Comparison of ENCODE assay signal across 21 cellular contexts in the genomic region with DNA sequence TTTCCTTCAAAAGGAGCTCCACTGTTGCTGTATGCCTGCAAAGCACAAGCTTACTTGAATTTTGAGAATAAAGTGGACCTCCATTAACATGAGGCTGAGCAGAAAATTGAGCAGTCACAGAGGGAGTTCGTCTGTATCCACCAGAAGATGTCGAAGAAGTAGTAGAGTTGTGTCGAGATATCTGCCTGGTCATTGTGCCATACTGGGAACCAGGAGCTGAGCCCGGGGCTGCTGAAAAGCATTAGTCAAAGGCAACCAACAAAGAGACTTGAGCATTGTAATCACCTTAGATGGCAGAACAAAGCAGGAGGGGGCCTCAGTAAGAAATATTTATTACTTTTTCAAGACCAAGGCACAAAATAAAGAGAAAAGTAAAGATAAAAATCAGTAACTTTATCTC.
DNase-seq lines count a peak whose midpoint lies in the region; ATAC-seq and TF ChIP-seq lines count a peak whose summit lies in the region.
"Had no signal": no experiment of that assay in that cellular context is flagged by ENCODE, and none has a peak within 500 bp of the region (broad histone marks: within the 10 kb centered on the region; RNA-seq: fewer than 3 reads in every experiment).

No MANE protein-coding gene starts in this region.

- CTCF ChIA-PET in WTC11 (lab: Charles Lee), result no interaction called here

- no peaks in the 10 kb centered on the region for H3K9me3 ChIP-seq in CD4-positive, CD25-positive, alpha-beta regulatory T cell (ENCODE audit: control insufficient read depth in 2 of 2, low read length in 2 of 2)
- H3K9me3 ChIP-seq: BLaER1, left ventricle myocardium inferior, tibial nerve had no signal

- H3K4me1 Mint-ChIP-seq in CD4-positive, CD25-positive, alpha-beta regulatory T cell, result peaks cover 19 to 24% (median 19%) of the 10 kb centered on the region in 4 donors
- H3K4me1 Mint-ChIP-seq in GM23338, result peaks cover 19% of the 10 kb centered on the region
- peaks cover 21% of the 10 kb centered on the region for H3K4me1 Mint-ChIP-seq in WTC11
- peaks cover 6 to 13% (median 6%) of the 10 kb centered on the region in 3 donors for H3K4me1 Mint-ChIP-seq in naive B cell
- H3K4me1 Mint-ChIP-seq in type B pancreatic cell (ENCODE audit: unreplicated experiment), result peaks cover 12% of the 10 kb centered on the region

- H3K36me3 Mint-ChIP-seq in CD4-positive, CD25-positive, alpha-beta regulatory T cell, result peaks cover 41% of the 10 kb centered on the region
- H3K36me3 Mint-ChIP-seq in GM23338 (ENCODE audit: low read depth) (no peaks in the 10 kb centered on the region), WTC11 (no peaks in the 10 kb centered on the region), naive B cell (peaks cover 0 to 8% of the 10 kb centered on the region in 2 donors), type B pancreatic cell (peaks cover 8% of the 10 kb centered on the region)

- H3K9me2 ChIP-seq in GM23338 (ENCODE audit: insufficient read depth), result no peaks in the 10 kb centered on the region

- TF ChIP-seq CTCF in GM23338 (conservative IDR thresholded peaks at IDR 0.05; ENCODE audit: low read depth in 2 of 2), result no peak
- no peak for TF ChIP-seq CTCF in WTC11 (IDR thresholded peaks at IDR 0.05)
- TF ChIP-seq CTCF in type B pancreatic cell (conservative IDR thresholded peaks at IDR 0.05), result no peak

- no peak overlapping the region for H2AFZ ChIP-seq in GM23338

- DNase-seq in CD4-positive, CD25-positive, alpha-beta regulatory T cell, result no peak
- peak; percentile 34 for DNase-seq in GM23338 (ENCODE audit: low spot score)
- no peak for DNase-seq in WTC11 (ENCODE audit: low spot score)
- DNase-seq in naive B cell, result no peak
- no peak for DNase-seq in epidermal melanocyte (ENCODE audit: insufficient read length, low spot score)
- no peak for DNase-seq in stimulated activated CD4-positive, alpha-beta T cell treated with anti-CD3 and anti-CD28 coated beads, Interleukin-15, amount 100 ng/mL, for 24 hours
- DNase-seq in type B pancreatic cell (ENCODE audit: extremely low spot score, unreplicated experiment), result no peak
- DNase-seq: activated CD8-positive, alpha-beta T cell treated with anti-CD3 and anti-CD28 coated beads, Interleukin-2, amount 10 ng/mL, durations not matched to agents 7 days and 5 days; activated effector memory CD4-positive, alpha-beta T cell treated with anti-CD3 and anti-CD28 coated beads, Interleukin-2, amount 50 U/mL, for 16 hours; caudate nucleus; effector memory CD4-positive, alpha-beta T cell; left ventricle myocardium inferior; NCI-H1694; NCI-H2171; NCI-H510A; occipital lobe; stimulated activated CD4-positive, alpha-beta T cell treated with anti-CD3 and anti-CD28 coated beads, Interleukin-4, amount 100 ng/mL, for 24 hours had no signal

- ATAC-seq in CD4-positive, CD25-positive, alpha-beta regulatory T cell (ENCODE audit: low read depth in 2 of 2), result no peak
- ATAC-seq in GM23338 (peak; percentile 80), WTC11 (peak; percentile 69), naive B cell (ENCODE audit: low read depth in 2 of 2) (no peak)
- ATAC-seq: activated CD8-positive, alpha-beta T cell treated with anti-CD3 and anti-CD28 coated beads, Interleukin-2, amount 10 ng/mL, durations not matched to agents 7 days and 5 days had no signal

- peak overlapping the region in 2 of 3 donors; percentile 12 to 33 for H3K27ac Mint-ChIP-seq in CD4-positive, CD25-positive, alpha-beta regulatory T cell
- peak overlapping the region; percentile 57 for H3K27ac Mint-ChIP-seq in GM23338
- no peak overlapping the region for H3K27ac Mint-ChIP-seq in WTC11
- peak overlapping the region in 5 of 6 donors; percentile 28 to 80 (median 42) for H3K27ac Mint-ChIP-seq in naive B cell
- no peak overlapping the region for H3K27ac Mint-ChIP-seq in type B pancreatic cell
- H3K27ac Mint-ChIP-seq: activated CD8-positive, alpha-beta T cell treated with anti-CD3 and anti-CD28 coated beads, Interleukin-2, amount 10 ng/mL, durations not matched to agents 7 days and 5 days; IgD-negative memory B cell had no signal

- H3K4me3 Mint-ChIP-seq in CD4-positive, CD25-positive, alpha-beta regulatory T cell, result no peak overlapping the region
- H3K4me3 Mint-ChIP-seq in GM23338 (no peak overlapping the region), WTC11 (no peak overlapping the region), naive B cell (no peak overlapping the region), type B pancreatic cell (no peak overlapping the region)
- H3K4me3 Mint-ChIP-seq: activated CD8-positive, alpha-beta T cell treated with anti-CD3 and anti-CD28 coated beads, Interleukin-2, amount 10 ng/mL, durations not matched to agents 7 days and 5 days; IgD-negative memory B cell had no signal

- H3K27ac ChIP-seq in CD4-positive, CD25-positive, alpha-beta regulatory T cell (ENCODE audit: insufficient read depth, low read length, poor library complexity, severe bottlenecking), result peak overlapping the region; percentile 30
- H3K27ac ChIP-seq in GM23338 (ENCODE audit: low read depth), result no peak overlapping the region; the same call in 1 of the 2 replicates
- H3K27ac ChIP-seq: BLaER1, coronary artery, left ventricle myocardium inferior, tibial nerve had no signal

- peaks cover 48% of the 10 kb centered on the region for H3K36me3 ChIP-seq in CD4-positive, CD25-positive, alpha-beta regulatory T cell (ENCODE audit: control insufficient read depth, insufficient read depth, low read length)
- no peaks in the 10 kb centered on the region for H3K36me3 ChIP-seq in GM23338 (ENCODE audit: insufficient read depth)

- no peak overlapping the region for H3K4me2 ChIP-seq in GM23338
- H3K4me2 ChIP-seq: BLaER1 had no signal

- no peaks in the 10 kb centered on the region for H3K79me2 ChIP-seq in GM23338 (replicated peaks; ENCODE audit: insufficient read depth)

- no peaks in the 10 kb centered on the region for H4K20me1 ChIP-seq in GM23338 (replicated peaks; ENCODE audit: insufficient read depth)
- H4K20me1 ChIP-seq: BLaER1 had no signal

- H3K27me3 Mint-ChIP-seq in CD4-positive, CD25-positive, alpha-beta regulatory T cell, result no peaks in the 10 kb centered on the region
- H3K27me3 Mint-ChIP-seq in GM23338 (ENCODE audit: insufficient read depth, low read depth, poor library complexity) (no peaks in the 10 kb centered on the region), WTC11 (ENCODE audit: low read depth) (no peaks in the 10 kb centered on the region), naive B cell (no peaks in the 10 kb centered on the region), type B pancreatic cell (no peaks in the 10 kb centered on the region)
- H3K27me3 Mint-ChIP-seq: IgD-negative memory B cell had no signal

- POLR2A ChIA-PET in WTC11 (lab: Charles Lee), result no interaction called here

- no peaks in the 10 kb centered on the region for H3F3A ChIP-seq in GM23338 (replicated peaks; ENCODE audit: low read depth)

- no peaks in the 10 kb centered on the region for H3K4me1 ChIP-seq in CD4-positive, CD25-positive, alpha-beta regulatory T cell (ENCODE audit: control insufficient read depth, insufficient read depth, low read length, poor library complexity, severe bottlenecking)
- H3K4me1 ChIP-seq in GM23338 (ENCODE audit: insufficient read depth), result peaks cover 16% of the 10 kb centered on the region
- H3K4me1 ChIP-seq: left ventricle myocardium inferior, tibial nerve had no signal

- no peak overlapping the region for H3K4me3 ChIP-seq in CD4-positive, CD25-positive, alpha-beta regulatory T cell (ENCODE audit: low read depth, low read length)
- H3K4me3 ChIP-seq in GM23338, result no peak overlapping the region
- H3K4me3 ChIP-seq: BLaER1, coronary artery, left ventricle myocardium inferior, tibial nerve had no signal

- no peaks in the 10 kb centered on the region for H3K27me3 ChIP-seq in CD4-positive, CD25-positive, alpha-beta regulatory T cell (ENCODE audit: control insufficient read depth, insufficient read depth, low read length)
- no peaks in the 10 kb centered on the region for H3K27me3 ChIP-seq in GM23338 (ENCODE audit: insufficient read depth)
- H3K27me3 ChIP-seq: BLaER1, tibial nerve had no signal

- H3K9me3 Mint-ChIP-seq in CD4-positive, CD25-positive, alpha-beta regulatory T cell, result no peaks in the 10 kb centered on the region
- H3K9me3 Mint-ChIP-seq in GM23338 (no peaks in the 10 kb centered on the region), WTC11 (no peaks in the 10 kb centered on the region), naive B cell (no peaks in the 10 kb centered on the region), type B pancreatic cell (no peaks in the 10 kb centered on the region)
- H3K9me3 Mint-ChIP-seq: IgD-negative memory B cell had no signal

TF ChIP-seq in GM23338, 12 proteins besides CTCF, POLR2A, EP300 and RAD21 (continues in another document):
- TF ChIP-seq EZH2 (IDR thresholded peaks at IDR 0.05; ENCODE audit: low read depth, unreplicated experiment), result no peak
- TF ChIP-seq ZNF331 (CRISPR knock-in tag; IDR thresholded peaks at IDR 0.05; ENCODE audit: low read depth), result no peak
- no peak for TF ChIP-seq POLR2AphosphoS5 (IDR thresholded peaks at IDR 0.05; ENCODE audit: low read depth)

TF ChIP-seq in WTC11, 78 proteins besides CTCF, POLR2A, EP300 and RAD21 (continues in another document):
- TF ChIP-seq, protein P1, sequence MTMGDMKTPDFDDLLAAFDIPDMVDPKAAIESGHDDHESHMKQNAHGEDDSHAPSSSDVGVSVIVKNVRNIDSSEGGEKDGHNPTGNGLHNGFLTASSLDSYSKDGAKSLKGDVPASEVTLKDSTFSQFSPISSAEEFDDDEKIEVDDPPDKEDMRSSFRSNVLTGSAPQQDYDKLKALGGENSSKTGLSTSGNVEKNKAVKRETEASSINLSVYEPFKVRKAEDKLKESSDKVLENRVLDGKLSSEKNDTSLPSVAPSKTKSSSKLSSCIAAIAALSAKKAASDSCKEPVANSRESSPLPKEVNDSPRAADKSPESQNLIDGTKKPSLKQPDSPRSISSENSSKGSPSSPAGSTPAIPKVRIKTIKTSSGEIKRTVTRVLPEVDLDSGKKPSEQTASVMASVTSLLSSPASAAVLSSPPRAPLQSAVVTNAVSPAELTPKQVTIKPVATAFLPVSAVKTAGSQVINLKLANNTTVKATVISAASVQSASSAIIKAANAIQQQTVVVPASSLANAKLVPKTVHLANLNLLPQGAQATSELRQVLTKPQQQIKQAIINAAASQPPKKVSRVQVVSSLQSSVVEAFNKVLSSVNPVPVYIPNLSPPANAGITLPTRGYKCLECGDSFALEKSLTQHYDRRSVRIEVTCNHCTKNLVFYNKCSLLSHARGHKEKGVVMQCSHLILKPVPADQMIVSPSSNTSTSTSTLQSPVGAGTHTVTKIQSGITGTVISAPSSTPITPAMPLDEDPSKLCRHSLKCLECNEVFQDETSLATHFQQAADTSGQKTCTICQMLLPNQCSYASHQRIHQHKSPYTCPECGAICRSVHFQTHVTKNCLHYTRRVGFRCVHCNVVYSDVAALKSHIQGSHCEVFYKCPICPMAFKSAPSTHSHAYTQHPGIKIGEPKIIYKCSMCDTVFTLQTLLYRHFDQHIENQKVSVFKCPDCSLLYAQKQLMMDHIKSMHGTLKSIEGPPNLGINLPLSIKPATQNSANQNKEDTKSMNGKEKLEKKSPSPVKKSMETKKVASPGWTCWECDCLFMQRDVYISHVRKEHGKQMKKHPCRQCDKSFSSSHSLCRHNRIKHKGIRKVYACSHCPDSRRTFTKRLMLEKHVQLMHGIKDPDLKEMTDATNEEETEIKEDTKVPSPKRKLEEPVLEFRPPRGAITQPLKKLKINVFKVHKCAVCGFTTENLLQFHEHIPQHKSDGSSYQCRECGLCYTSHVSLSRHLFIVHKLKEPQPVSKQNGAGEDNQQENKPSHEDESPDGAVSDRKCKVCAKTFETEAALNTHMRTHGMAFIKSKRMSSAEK (CRISPR knock-in tag; IDR thresholded peaks at IDR 0.05; ENCODE audit: borderline replicate concordance), result no peak

Comparison
In these comparisons a context has a peak if more than half of its experiments do, and no peak if none do; other contexts are left out.
1. ATAC-seq: peak in GM23338 (single experiment) and WTC11 (single experiment); none in CD4-positive, CD25-positive, alpha-beta regulatory T cell (0 of 2) and naive B cell (0 of 2).
2. H3K27ac Mint-ChIP-seq: peak in CD4-positive, CD25-positive, alpha-beta regulatory T cell (2 of 3), GM23338 (single experiment) and naive B cell (5 of 6); none in WTC11 (single experiment) and type B pancreatic cell (single experiment).